8 cellular contexts compared by ENCODE assay signal in the genomic region with DNA sequence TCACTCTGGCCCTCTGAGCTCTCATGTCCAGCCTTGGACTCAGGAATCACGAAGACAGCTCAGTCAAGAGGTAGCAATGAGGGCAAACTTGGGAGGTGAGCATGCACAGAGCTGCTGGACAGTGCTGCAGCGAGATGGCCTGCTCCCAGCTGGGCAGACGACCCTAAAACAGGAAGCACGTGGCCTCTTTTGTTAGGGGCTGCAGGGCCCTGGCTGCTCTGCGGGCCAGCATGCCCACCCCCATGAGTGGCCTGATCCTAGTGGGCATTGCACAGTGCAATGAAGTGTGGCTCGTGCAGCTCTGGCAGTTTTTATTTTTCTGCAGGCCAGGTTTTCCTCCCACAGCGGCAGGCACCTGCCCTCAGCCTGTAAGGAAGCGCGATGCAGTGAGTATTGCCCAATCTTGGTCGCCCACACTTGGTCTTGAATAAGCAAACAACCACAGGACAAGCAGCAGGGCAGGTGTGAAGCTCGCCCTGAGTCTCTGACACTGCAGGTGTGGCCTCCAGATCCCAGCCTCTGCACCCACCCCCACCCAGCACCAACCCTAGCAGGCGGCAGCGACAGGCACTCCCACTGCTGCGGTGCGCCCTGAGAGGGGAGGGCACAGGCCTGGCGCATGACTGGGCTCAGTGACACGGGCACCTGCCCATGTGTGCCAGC.
DNase-seq lines count a peak whose midpoint lies in the region; ATAC-seq and TF ChIP-seq lines count a peak whose summit lies in the region.

No MANE protein-coding gene starts in this region.

- H3K36me3 Mint-ChIP-seq in GM23338 (ENCODE audit: low read depth) (peaks cover 4% of the 10 kb centered on the region; the same call in 2 of the 3 replicates), naive B cell (no peaks in the 10 kb centered on the region)

- no peaks in the 10 kb centered on the region for H3K9me2 ChIP-seq in GM23338 (ENCODE audit: insufficient read depth)

- no peaks in the 10 kb centered on the region for H3K36me3 ChIP-seq in GM23338 (ENCODE audit: insufficient read depth)

- H2AFZ ChIP-seq in GM23338 = no peak overlapping the region

- no peak overlapping the region; the same call in 2 of the 3 replicates for H3K4me3 Mint-ChIP-seq in GM23338
- peak overlapping the region in 4 of 8 donors; percentile 30 to 80 (median 41) for H3K4me3 Mint-ChIP-seq in naive B cell

- no peaks in the 10 kb centered on the region for H4K20me1 ChIP-seq in GM23338 (replicated peaks; ENCODE audit: insufficient read depth)

- H3K27me3 ChIP-seq in GM23338 (ENCODE audit: insufficient read depth) = no peaks in the 10 kb centered on the region

- H3K9me3 Mint-ChIP-seq in GM23338 = no peaks in the 10 kb centered on the region
- no peaks in the 10 kb centered on the region for H3K9me3 Mint-ChIP-seq in naive B cell

- H3K4me1 Mint-ChIP-seq in GM23338 (peaks cover 85% of the 10 kb centered on the region), naive B cell (peaks cover 64 to 94% (median 88%) of the 10 kb centered on the region in 3 donors)

- peaks cover 62% of the 10 kb centered on the region for H3K79me2 ChIP-seq in GM23338 (replicated peaks; ENCODE audit: insufficient read depth)

- DNase-seq in GM23338 (ENCODE audit: low spot score) (no peak), NCI-H2029 treated with DMSO at 0.1 percent for 48 hours (lab: John Stamatoyannopoulos, UW) (peak; percentile 44), naive B cell (no peak), OCI-M2 (lab: John Stamatoyannopoulos, UW; ENCODE audit: unreplicated experiment) (no peak), inferior parietal cortex (ENCODE audit: extremely low spot score) (no peak), cerebellar cortex (ENCODE audit: low spot score) (no peak), retina (no peak)
- DNase-seq in activated effector memory CD4-positive, alpha-beta T cell treated with Interleukin-2 at 50 U/mL for 16 hours = peak; percentile 70

- peaks cover 11% of the 10 kb centered on the region for H3K27me3 Mint-ChIP-seq in GM23338 (ENCODE audit: insufficient read depth, low read depth, poor library complexity)
- no peaks in the 10 kb centered on the region for H3K27me3 Mint-ChIP-seq in naive B cell

- H3K4me2 ChIP-seq in GM23338 = no peak overlapping the region; the same call in 1 of the 2 replicates

- H3K4me1 ChIP-seq in GM23338 (ENCODE audit: insufficient read depth) = peaks cover 46% of the 10 kb centered on the region

- peaks cover 18% of the 10 kb centered on the region for H3F3A ChIP-seq in GM23338 (replicated peaks; ENCODE audit: low read depth)

- H3K27ac ChIP-seq in GM23338 (ENCODE audit: low read depth) = peak overlapping the region; percentile 97

- no peak overlapping the region for H3K4me3 ChIP-seq in GM23338

- TF ChIP-seq CTCF in GM23338 (conservative IDR thresholded peaks at IDR 0.05; ENCODE audit: low read depth in 2 of 2) = no peak

- ATAC-seq in GM23338 (no peak), naive B cell (ENCODE audit: low read depth in 2 of 2) (peak; percentile 75)

- peak overlapping the region; percentile 100 for H3K27ac Mint-ChIP-seq in GM23338
- peak overlapping the region in 4 of 6 donors; percentile 16 to 75 (median 46) for H3K27ac Mint-ChIP-seq in naive B cell

TF ChIP-seq in GM23338, 12 proteins besides CTCF, POLR2A, EP300 and RAD21:
- TF ChIP-seq ZNF331 (CRISPR knock-in tag; IDR thresholded peaks at IDR 0.05; ENCODE audit: low read depth) = no peak
- TF ChIP-seq, protein P1, sequence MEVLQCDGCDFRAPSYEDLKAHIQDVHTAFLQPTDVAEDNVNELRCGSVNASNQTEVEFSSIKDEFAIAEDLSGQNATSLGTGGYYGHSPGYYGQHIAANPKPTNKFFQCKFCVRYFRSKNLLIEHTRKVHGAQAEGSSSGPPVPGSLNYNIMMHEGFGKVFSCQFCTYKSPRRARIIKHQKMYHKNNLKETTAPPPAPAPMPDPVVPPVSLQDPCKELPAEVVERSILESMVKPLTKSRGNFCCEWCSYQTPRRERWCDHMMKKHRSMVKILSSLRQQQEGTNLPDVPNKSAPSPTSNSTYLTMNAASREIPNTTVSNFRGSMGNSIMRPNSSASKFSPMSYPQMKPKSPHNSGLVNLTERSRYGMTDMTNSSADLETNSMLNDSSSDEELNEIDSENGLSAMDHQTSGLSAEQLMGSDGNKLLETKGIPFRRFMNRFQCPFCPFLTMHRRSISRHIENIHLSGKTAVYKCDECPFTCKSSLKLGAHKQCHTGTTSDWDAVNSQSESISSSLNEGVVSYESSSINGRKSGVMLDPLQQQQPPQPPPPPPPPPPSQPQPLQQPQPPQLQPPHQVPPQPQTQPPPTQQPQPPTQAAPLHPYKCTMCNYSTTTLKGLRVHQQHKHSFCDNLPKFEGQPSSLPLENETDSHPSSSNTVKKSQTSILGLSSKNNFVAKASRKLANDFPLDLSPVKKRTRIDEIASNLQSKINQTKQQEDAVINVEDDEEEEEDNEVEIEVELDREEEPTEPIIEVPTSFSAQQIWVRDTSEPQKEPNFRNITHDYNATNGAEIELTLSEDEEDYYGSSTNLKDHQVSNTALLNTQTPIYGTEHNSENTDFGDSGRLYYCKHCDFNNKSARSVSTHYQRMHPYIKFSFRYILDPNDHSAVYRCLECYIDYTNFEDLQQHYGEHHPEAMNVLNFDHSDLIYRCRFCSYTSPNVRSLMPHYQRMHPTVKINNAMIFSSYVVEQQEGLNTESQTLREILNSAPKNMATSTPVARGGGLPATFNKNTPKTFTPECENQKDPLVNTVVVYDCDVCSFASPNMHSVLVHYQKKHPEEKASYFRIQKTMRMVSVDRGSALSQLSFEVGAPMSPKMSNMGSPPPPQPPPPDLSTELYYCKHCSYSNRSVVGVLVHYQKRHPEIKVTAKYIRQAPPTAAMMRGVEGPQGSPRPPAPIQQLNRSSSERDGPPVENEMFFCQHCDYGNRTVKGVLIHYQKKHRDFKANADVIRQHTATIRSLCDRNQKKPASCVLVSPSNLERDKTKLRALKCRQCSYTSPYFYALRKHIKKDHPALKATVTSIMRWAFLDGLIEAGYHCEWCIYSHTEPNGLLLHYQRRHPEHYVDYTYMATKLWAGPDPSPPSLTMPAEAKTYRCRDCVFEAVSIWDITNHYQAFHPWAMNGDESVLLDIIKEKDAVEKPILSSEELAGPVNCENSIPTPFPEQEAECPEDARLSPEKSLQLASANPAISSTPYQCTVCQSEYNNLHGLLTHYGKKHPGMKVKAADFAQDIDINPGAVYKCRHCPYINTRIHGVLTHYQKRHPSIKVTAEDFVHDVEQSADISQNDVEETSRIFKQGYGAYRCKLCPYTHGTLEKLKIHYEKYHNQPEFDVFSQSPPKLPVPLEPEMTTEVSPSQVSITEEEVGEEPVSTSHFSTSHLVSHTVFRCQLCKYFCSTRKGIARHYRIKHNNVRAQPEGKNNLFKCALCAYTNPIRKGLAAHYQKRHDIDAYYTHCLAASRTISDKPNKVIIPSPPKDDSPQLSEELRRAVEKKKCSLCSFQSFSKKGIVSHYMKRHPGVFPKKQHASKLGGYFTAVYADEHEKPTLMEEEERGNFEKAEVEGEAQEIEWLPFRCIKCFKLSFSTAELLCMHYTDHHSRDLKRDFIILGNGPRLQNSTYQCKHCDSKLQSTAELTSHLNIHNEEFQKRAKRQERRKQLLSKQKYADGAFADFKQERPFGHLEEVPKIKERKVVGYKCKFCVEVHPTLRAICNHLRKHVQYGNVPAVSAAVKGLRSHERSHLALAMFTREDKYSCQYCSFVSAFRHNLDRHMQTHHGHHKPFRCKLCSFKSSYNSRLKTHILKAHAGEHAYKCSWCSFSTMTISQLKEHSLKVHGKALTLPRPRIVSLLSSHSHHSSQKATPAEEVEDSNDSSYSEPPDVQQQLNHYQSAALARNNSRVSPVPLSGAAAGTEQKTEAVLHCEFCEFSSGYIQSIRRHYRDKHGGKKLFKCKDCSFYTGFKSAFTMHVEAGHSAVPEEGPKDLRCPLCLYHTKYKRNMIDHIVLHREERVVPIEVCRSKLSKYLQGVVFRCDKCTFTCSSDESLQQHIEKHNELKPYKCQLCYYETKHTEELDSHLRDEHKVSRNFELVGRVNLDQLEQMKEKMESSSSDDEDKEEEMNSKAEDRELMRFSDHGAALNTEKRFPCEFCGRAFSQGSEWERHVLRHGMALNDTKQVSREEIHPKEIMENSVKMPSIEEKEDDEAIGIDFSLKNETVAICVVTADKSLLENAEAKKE (CRISPR knock-in tag; IDR thresholded peaks at IDR 0.05) = no peak
- TF ChIP-seq JUNB (IDR thresholded peaks at IDR 0.05; ENCODE audit: unreplicated experiment) = no peak
- TF ChIP-seq ZNF114 (CRISPR knock-in tag; IDR thresholded peaks at IDR 0.05) = no peak
- no peak for TF ChIP-seq EZH2phosphoT487 (IDR thresholded peaks at IDR 0.05; ENCODE audit: unreplicated experiment)
TF ChIP-seq in GM23338: peak in this region for 0.

Comparison
In these comparisons a context has a peak if more than half of its experiments do, and no peak if none do; other contexts are left out.
1. DNase-seq: peak in NCI-H2029 treated with DMSO at 0.1 percent for 48 hours (single experiment) and activated effector memory CD4-positive, alpha-beta T cell treated with Interleukin-2 at 50 U/mL for 16 hours (single experiment); none in GM23338 (single experiment), naive B cell (single experiment), OCI-M2 (single experiment), inferior parietal cortex (single experiment), cerebellar cortex (single experiment) and retina (single experiment).